17 cellular contexts compared by ENCODE assay signal in genomic region chr4:188869581-188869980, GRCh38.
"Had no signal": no experiment of that assay in that cellular context is flagged by ENCODE, and none has a peak within 500 bp of the region (broad histone marks: within the 10 kb centered on the region; RNA-seq: fewer than 3 reads in every experiment).

No MANE protein-coding gene starts in this region.

- DNase-seq: activated CD4-positive, alpha-beta T cell treated with anti-CD3 and anti-CD28 coated beads, Interleukin-2, amount 50 U/mL, for 48 hours; activated CD8-positive, alpha-beta memory T cell treated with anti-CD3 and anti-CD28 coated beads, Interleukin-2, amount 10 ng/mL, durations not matched to agents 7 days and 5 days; activated naive CD4-positive, alpha-beta T cell treated with anti-CD3 and anti-CD28 coated beads for 36 hours; activated T-cell treated with anti-CD3 and anti-CD28 coated beads, Interleukin-2, amount 50 U/mL, for 1 hour; anterior cingulate cortex; immature natural killer cell; naive B cell; sigmoid colon; stimulated activated CD4-positive, alpha-beta T cell treated with anti-CD3 and anti-CD28 coated beads, Interleukin-12 subunit alpha, Interleukin-12 subunit beta, amount 100 ng/mL, for 4 hours; stimulated activated CD4-positive, alpha-beta T cell treated with anti-CD3 and anti-CD28 coated beads, Interleukin-1b, Interleukin-23, amount 100 ng/mL, for 48 hours; stimulated activated CD8-positive, alpha-beta memory T cell treated with anti-CD3 and anti-CD28 coated beads, Interleukin-4, amount 100 ng/mL, for 48 hours; stimulated activated naive CD4-positive, alpha-beta T cell; T-helper 17 cell; WERI-Rb-1 had no signal

- H3K27ac Mint-ChIP-seq: activated CD8-positive, alpha-beta memory T cell treated with anti-CD3 and anti-CD28 coated beads, Interleukin-2, amount 10 ng/mL, durations not matched to agents 7 days and 5 days; activated naive CD4-positive, alpha-beta T cell treated with anti-CD3 and anti-CD28 coated beads for 36 hours; immature natural killer cell; memory B cell; naive B cell; T-helper 17 cell had no signal

- ATAC-seq: activated CD8-positive, alpha-beta memory T cell treated with anti-CD3 and anti-CD28 coated beads, Interleukin-2, amount 10 ng/mL, durations not matched to agents 7 days and 5 days; T-helper 17 cell had no signal

- H3K36me3 Mint-ChIP-seq: activated CD8-positive, alpha-beta memory T cell treated with anti-CD3 and anti-CD28 coated beads, Interleukin-2, amount 10 ng/mL, durations not matched to agents 7 days and 5 days; memory B cell; naive B cell had no signal

- H3K4me1 Mint-ChIP-seq: activated CD8-positive, alpha-beta memory T cell treated with anti-CD3 and anti-CD28 coated beads, Interleukin-2, amount 10 ng/mL, durations not matched to agents 7 days and 5 days; immature natural killer cell; memory B cell; naive B cell; T-helper 17 cell had no signal

- H3K4me3 ChIP-seq: cardiac muscle cell, sigmoid colon, tibial nerve had no signal

- H3K4me3 Mint-ChIP-seq: activated CD8-positive, alpha-beta memory T cell treated with anti-CD3 and anti-CD28 coated beads, Interleukin-2, amount 10 ng/mL, durations not matched to agents 7 days and 5 days; activated naive CD4-positive, alpha-beta T cell treated with anti-CD3 and anti-CD28 coated beads for 36 hours; immature natural killer cell; memory B cell; naive B cell; T-helper 17 cell had no signal

- H3K27me3 Mint-ChIP-seq: activated CD8-positive, alpha-beta memory T cell treated with anti-CD3 and anti-CD28 coated beads, Interleukin-2, amount 10 ng/mL, durations not matched to agents 7 days and 5 days; memory B cell; naive B cell; T-helper 17 cell had no signal
